8 cellular contexts compared by ENCODE assay signal in the genomic region with DNA sequence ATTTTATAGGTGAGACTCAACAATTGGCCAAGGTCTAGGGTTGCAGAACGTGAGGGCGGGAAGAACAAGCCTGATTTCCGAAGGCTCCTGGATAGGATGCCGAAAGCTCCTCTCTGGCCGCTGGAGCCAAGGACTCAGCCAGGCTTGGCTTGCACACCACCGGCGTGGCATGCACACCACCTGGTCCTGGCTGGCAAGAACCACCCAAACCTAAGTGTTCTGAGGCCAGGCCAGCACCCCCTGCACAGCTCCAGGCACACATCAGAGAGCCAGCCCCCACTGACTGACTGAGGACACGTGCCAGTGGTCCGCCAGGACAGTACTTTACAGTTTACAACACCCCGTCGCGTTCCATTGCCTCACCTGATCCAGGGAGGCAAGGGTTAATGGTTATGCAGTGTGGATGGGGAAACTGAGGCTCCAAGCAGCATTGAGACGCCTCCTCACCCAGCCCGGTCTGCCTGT. TPM values are rescaled to one million over a fixed set of nuclear protein-coding genes. Genes with fewer than 3 reads are reported as not detected.
DNase-seq lines count a peak whose midpoint lies in the region; ATAC-seq, FAIRE-seq and TF ChIP-seq lines count a peak whose summit lies in the region.

No MANE protein-coding gene starts in this region.

- POLR2A ChIA-PET in H1 (lab: Charles Lee; ENCODE audit: partially characterized antibody) = no interaction called here

- intact Hi-C loops in lower lobe of right lung (cut with DNase I) (loop anchor here (10.0 kb wide), 1 partner anchor 90 kb away; no protein-coding TSS in a partner anchor), tibial artery (cut with DNase I; ENCODE audit: low total_unique reads) (loop anchor here (5.0 kb wide), 1 partner anchor 92 kb away; no protein-coding TSS in a partner anchor)

- no peaks in the 10 kb centered on the region for H3K79me2 ChIP-seq in H1 (ENCODE audit: control insufficient read depth in 1 of 2, insufficient read depth in 2 of 2, low read length in 2 of 2)

- H2BK12ac ChIP-seq in H1 (ENCODE audit: low read depth, low read length) = 0 out of 2 replicates have a peak overlapping the region, but pooled peaks have one; percentile 3

- H3K9ac ChIP-seq in HUES64 (ENCODE audit: low read depth, low read length) (0 out of 2 replicates have a peak overlapping the region, but pooled peaks have one; percentile 14), H1 (replicated peaks in 1 of 4; ENCODE audit: extremely low read depth in 1 of 4, low read depth in 3 of 4, low read length in 3 of 4) (no peak overlapping the region)

- no peak for TF ChIP-seq EP300 in H1 (IDR thresholded peaks at IDR 0.05; ENCODE audit: borderline replicate concordance in 1 of 2, low read depth in 2 of 2, low read length in 2 of 2)

- 72% methylated on average over 14 of the region's 14 CpGs for WGBS in HUES64
- 70% methylated on average over 14 of the region's 14 CpGs; no CpG with 5 or more reads in 1 of the 2 experiments for WGBS in H1 (ENCODE audit: extremely low coverage in 1 of 2, insufficient coverage in 1 of 2, insufficient read length in 1 of 2, insufficient replicate concordance in 2 of 2, low coverage in 1 of 2, low lambda C conversion rate in 2 of 2, missing lambda C conversion rate in 1 of 2), 2 experiments

- H4K5ac ChIP-seq in H1 (ENCODE audit: insufficient read length, low read depth, low read length) = no peak overlapping the region

- H3K4me3 ChIP-seq in HUES64 (ENCODE audit: low read length) (peak overlapping the region; percentile 43), H1 (ENCODE audit: extremely low read depth in 1 of 4, insufficient read depth in 2 of 4, low read depth in 3 of 4, low read length in 4 of 4) (peak overlapping the region; percentile 15 to 58 (median 16); a peak in 5 of 8 replicates), lower lobe of right lung (peak overlapping the region; percentile 69), tibial artery (peak overlapping the region; percentile 66 to 69)

- no peak overlapping the region for H2AFZ ChIP-seq in H1 (ENCODE audit: low read length)

- H3K79me1 ChIP-seq in H1 (ENCODE audit: low read depth, low read length) = no peaks in the 10 kb centered on the region

- no peaks in the 10 kb centered on the region for H3K4me1 ChIP-seq in HUES64 (ENCODE audit: insufficient read depth, low read length)
- peaks cover 0 to 2% (median 0%) of the 10 kb centered on the region in 4 experiments; a peak in 1 of 7 replicates for H3K4me1 ChIP-seq in H1 (replicated peaks in 1 of 4; ENCODE audit: control insufficient read depth in 3 of 4, insufficient read depth in 4 of 4, low read length in 3 of 4)
- H3K4me1 ChIP-seq in lower lobe of right lung = peaks cover 76% of the 10 kb centered on the region
- H3K4me1 ChIP-seq in tibial artery = peaks cover 4 to 93% (median 68%) of the 10 kb centered on the region in 4 donors

- H3K56ac ChIP-seq in H1 (replicated peaks; ENCODE audit: insufficient read length, low read depth, low read length) = no peak overlapping the region

- no peak overlapping the region for H4K91ac ChIP-seq in H1 (replicated peaks; ENCODE audit: insufficient read length, low read length)

- H3K27me3 ChIP-seq in HUES64 (ENCODE audit: insufficient read depth, low read length) = 0 out of 2 replicates have a peak, but pooled peaks cover 6% of the 10 kb centered on the region
- H3K27me3 ChIP-seq in H1 (replicated peaks in 1 of 4; ENCODE audit: control insufficient read depth in 3 of 4, extremely low read depth in 1 of 4, insufficient read depth in 3 of 4, low read length in 3 of 4) = no peaks in the 10 kb centered on the region; a peak in 2 of 7 replicates
- H3K27me3 ChIP-seq in lower lobe of right lung (ENCODE audit: low read depth) = no peaks in the 10 kb centered on the region
- no peaks in the 10 kb centered on the region for H3K27me3 ChIP-seq in tibial artery

- TF ChIP-seq POLR2A in H1 (IDR thresholded peaks at IDR 0.05; ENCODE audit: control extremely low read depth in 1 of 2, low read depth in 2 of 2, low read length in 2 of 2) = no peak

- peak in 1 of 2 donors; percentile 1 for ATAC-seq in lower lobe of right lung

- H2BK15ac ChIP-seq in H1 (ENCODE audit: low read length) = no peak overlapping the region

- no peak overlapping the region for H3K14ac ChIP-seq in H1 (ENCODE audit: insufficient read length)

- no peak overlapping the region for H3K27ac ChIP-seq in HUES64 (ENCODE audit: low read depth, low read length)
- H3K27ac ChIP-seq in H1 (ENCODE audit: low read depth, low read length) = no peak overlapping the region
- peak overlapping the region; percentile 78 for H3K27ac ChIP-seq in lower lobe of right lung
- H3K27ac ChIP-seq in tibial artery = peak overlapping the region; percentile 84 to 89

- no peak overlapping the region for H2AK5ac ChIP-seq in H1 (ENCODE audit: low read depth, low read length)

- DNase-seq in H1 (ENCODE audit: low read depth in 1 of 2, low spot score in 2 of 2) (no peak), lower lobe of right lung (no peak), tibial artery (peak in 1 of 2 donors; percentile 33), AG08396 (ENCODE audit: low spot score) (no peak), MV-4-11 (lab: John Stamatoyannopoulos, UW) (no peak), superior temporal gyrus (ENCODE audit: extremely low spot score) (no peak)
- DNase-seq in activated CD8-positive, alpha-beta memory T cell treated with anti-CD3 and anti-CD28 coated beads for 24 hours = no peak

- FAIRE-seq in H1 (lab: Jason Lieb, UNC) = no peak

- peaks cover 4% of the 10 kb centered on the region; the same call in 1 of the 2 replicates for H3K23me2 ChIP-seq in H1 (ENCODE audit: low read depth, low read length)

- H3K36me3 ChIP-seq in HUES64 (ENCODE audit: insufficient read depth, low read length) (no peaks in the 10 kb centered on the region), H1 (ENCODE audit: control insufficient read depth in 2 of 4, insufficient read depth in 4 of 4, low read length in 3 of 4) (no peaks in the 10 kb centered on the region), lower lobe of right lung (peaks cover 20% of the 10 kb centered on the region), tibial artery (peaks cover 12 to 20% (median 16%) of the 10 kb centered on the region in 3 donors)

- no peak overlapping the region for H2BK120ac ChIP-seq in H1 (replicated peaks; ENCODE audit: low read depth, low read length)

- no peak overlapping the region for H3K18ac ChIP-seq in H1 (ENCODE audit: extremely low read depth, low read length)

- peak overlapping the region; percentile 77 for H4K8ac ChIP-seq in H1 (ENCODE audit: extremely low read depth, insufficient read depth, low read length)

- H2BK20ac ChIP-seq in H1 (ENCODE audit: low read length) = no peak overlapping the region

- no peak for TF ChIP-seq RAD21 in H1 (IDR thresholded peaks at IDR 0.05 in 1 of 2, conservative IDR thresholded peaks at IDR 0.05 in 1 of 2; ENCODE audit: low read depth in 2 of 2, low read length in 2 of 2)

- H2BK5ac ChIP-seq in H1 (ENCODE audit: low read depth, low read length) = no peak overlapping the region

- peak overlapping the region; percentile 41 to 69 for H3K4me2 ChIP-seq in H1 (ENCODE audit: insufficient read depth in 1 of 2, low read depth in 2 of 2, low read length in 2 of 2)

- no peaks in the 10 kb centered on the region for H3K9me3 ChIP-seq in HUES64 (ENCODE audit: insufficient read depth, low read depth, low read length)
- no peaks in the 10 kb centered on the region for H3K9me3 ChIP-seq in H1 (ENCODE audit: insufficient read depth in 2 of 2, low read depth in 1 of 2, low read length in 1 of 2)
- no peaks in the 10 kb centered on the region for H3K9me3 ChIP-seq in lower lobe of right lung
- no peaks in the 10 kb centered on the region for H3K9me3 ChIP-seq in tibial artery

- H3K4ac ChIP-seq in H1 (replicated peaks; ENCODE audit: insufficient read length, low read depth, low read length) = no peak overlapping the region

- no peaks in the 10 kb centered on the region for H4K20me1 ChIP-seq in H1 (replicated peaks in 1 of 2; ENCODE audit: control insufficient read depth in 1 of 2, insufficient read depth in 2 of 2, low read length in 2 of 2)

- TF ChIP-seq CTCF in H1 (IDR thresholded peaks at IDR 0.05; ENCODE audit: control extremely low read depth in 1 of 3, insufficient read depth in 1 of 3, low read depth in 1 of 3, low read length in 3 of 3) (no peak), lower lobe of right lung (IDR thresholded peaks at IDR 0.05) (no peak), tibial artery (IDR thresholded peaks at IDR 0.05) (no peak)

- CTCF ChIA-PET in H1 (lab: Charles Lee; ENCODE audit: partially characterized antibody) = interaction anchor here (0.7 to 2.9 kb wide), 20 partner anchors 7 to 259 kb away, joined by 3 to 22 read pairs (median 4); no protein-coding TSS in a partner anchor

- no peak overlapping the region for H3K23ac ChIP-seq in H1 (ENCODE audit: insufficient read length)

TF ChIP-seq in H1, 55 proteins besides CTCF, POLR2A, EP300 and RAD21 (continues in another document):
- TF ChIP-seq RXRA (IDR thresholded peaks at IDR 0.05; ENCODE audit: insufficient read depth, low read depth, low read length) = no peak
- no peak for TF ChIP-seq CTBP2 (IDR thresholded peaks at IDR 0.05; ENCODE audit: borderline replicate concordance, insufficient read depth, insufficient read length, low read length)
- no peak for TF ChIP-seq CREB1 (IDR thresholded peaks at IDR 0.05)

RNA-seq across cellular contexts. Expression of a gene that starts 0.4 kb away (rescaled TPM):
- polyA plus RNA-seq in HUES64 (2013, experiment 1 of 2) = 0.90 TPM
- 1.5 TPM for polyA plus RNA-seq in HUES64 (2013, experiment 2 of 2)
- total RNA-seq in H1 (2021; fragmentation: NEBNext Ultra II Directional; extraction: Animal tissue kit (Norgen Biotek cat#: 25700)) = 1.0 and 1.3 TPM in 2 replicates
- polyA plus RNA-seq in H1 (2011; rRNA removed) = 0.86 and 1.5 TPM in 2 replicates
- 0.92 TPM for polyA plus RNA-seq in H1 (2011; cell fraction: cytosol; rRNA removed)
- 1.9 TPM for polyA plus RNA-seq in H1 (2011; cell fraction: nucleus; rRNA removed)
- 0.77 to 1.3 TPM (median 1.1 TPM) in 4 replicates for polyA plus RNA-seq in H1 (2012, experiment 1 of 2)
- polyA plus RNA-seq in H1 (2012, experiment 2 of 2) = 1.0 TPM
- 0.73 TPM for polyA plus RNA-seq in H1 (2013, experiment 1 of 2)
- polyA plus RNA-seq in H1 (2013, experiment 2 of 2) = 0.79 TPM
- 0.50 and 1.8 TPM in 2 replicates for polyA minus RNA-seq in H1 (2011; rRNA and poly(A)+ RNA removed)
- 1.2 TPM for polyA minus RNA-seq in H1 (2011; cell fraction: cytosol; rRNA and poly(A)+ RNA removed)
- 0.90 TPM for polyA minus RNA-seq in H1 (2011; cell fraction: nucleus; rRNA and poly(A)+ RNA removed)
- total RNA-seq in lower lobe of right lung = 362 TPM

Comparison
In these comparisons a context has a peak if more than half of its experiments do, and no peak if none do; other contexts are left out.
1. H3K27ac ChIP-seq: peak in lower lobe of right lung (single experiment) and tibial artery (2 of 2); none in HUES64 (single experiment) and H1 (single experiment).
2. H3K4me3 ChIP-seq: peak in every context shown above with its lines; median percentile 69 in lower lobe of right lung; 68 in tibial artery; 43 in HUES64; 16 in H1.
3. RNA of a gene that starts 0.4 kb away (total RNA-seq): 362 TPM in lower lobe of right lung (single experiment); 1.0 to 1.3 TPM in H1; every median in the first group is over 100 times any median in the second.